8 cellular contexts compared by ENCODE assay signal in genomic region chr12:122449317-122449716, GRCh38. TPM values are rescaled to one million over a fixed set of nuclear protein-coding genes. Genes with fewer than 3 reads are reported as not detected.
DNase-seq lines count a peak whose midpoint lies in the region; ATAC-seq and TF ChIP-seq lines count a peak whose summit lies in the region.

No MANE protein-coding gene starts in this region.

- in situ Hi-C loops in KBM-7 (cut with MboI; ENCODE audit: low pct_unique_long_range_greater_than_20kb, low sequenced_read_pairs) = no loop called here

- H3K27ac ChIP-seq in right cardiac atrium (ENCODE audit: low read length) (no peak overlapping the region), coronary artery (no peak overlapping the region)

- no peaks in the 10 kb centered on the region for H3K9me3 ChIP-seq in adipocyte (ENCODE audit: control insufficient read depth, low read length)
- H3K9me3 ChIP-seq in right cardiac atrium (ENCODE audit: control insufficient read depth, low read length) = no peaks in the 10 kb centered on the region

- intact Hi-C loops in right cardiac atrium (cut with DNase I) = no loop called here

- H3K4me3 ChIP-seq in adipocyte (ENCODE audit: low read length) (no peak overlapping the region), right cardiac atrium (ENCODE audit: low read length) (no peak overlapping the region), coronary artery (no peak overlapping the region)

- DNase-seq in DMS53 treated with DMSO at 0.1 percent for 48 hours (lab: John Stamatoyannopoulos, UW; ENCODE audit: unreplicated experiment) (peak; percentile 43), KBM-7 (peak; percentile 42), adipocyte (ENCODE audit: low read depth) (peak; percentile 90), lung microvascular endothelial cell (ENCODE audit: low read depth in 2 of 2) (peak; percentile 47 to 52), right cardiac atrium (no peak), 8988T (no peak), coronary artery (ENCODE audit: low spot score) (no peak)

- no peaks in the 10 kb centered on the region for H3K27me3 ChIP-seq in adipocyte (replicated peaks; ENCODE audit: control insufficient read depth, insufficient read depth, low read length)
- no peaks in the 10 kb centered on the region for H3K27me3 ChIP-seq in right cardiac atrium (ENCODE audit: control insufficient read depth, insufficient read depth)

- H3K9ac ChIP-seq in adipocyte (ENCODE audit: low read length) = no peak overlapping the region

- WGBS in right cardiac atrium = 95% methylated on average over 2 of the region's 2 CpGs

- H3K36me3 ChIP-seq in adipocyte (ENCODE audit: control insufficient read depth, insufficient read depth, low read length, severe bottlenecking) = no peaks in the 10 kb centered on the region

- no peaks in the 10 kb centered on the region for H3K4me1 ChIP-seq in adipocyte (ENCODE audit: control insufficient read depth, insufficient read depth, low read length)
- H3K4me1 ChIP-seq in right cardiac atrium (ENCODE audit: control insufficient read depth, insufficient read depth, low read length) = no peaks in the 10 kb centered on the region

- no peak for TF ChIP-seq CTCF in coronary artery (IDR thresholded peaks at IDR 0.05)

- no peak for ATAC-seq in right cardiac atrium
- no peak for ATAC-seq in HG02938 (IDR thresholded peaks at IDR 0.05; ENCODE audit: unreplicated experiment)

RNA-seq across cellular contexts. Expression of gene CLIP1, which starts 26.8 kb away (rescaled TPM):
- total RNA-seq in lung microvascular endothelial cell (20.7 and 29.2 TPM in 2 replicates), right cardiac atrium (100 to 1,000 TPM; 112 to 131 (median 121) TPM)
- 43.7 TPM for polyA plus RNA-seq in right cardiac atrium

RNA-seq across cellular contexts. Expression of gene ZCCHC8, which starts 51.4 kb away (rescaled TPM):
- total RNA-seq in lung microvascular endothelial cell (7.0 and 14.3 TPM in 2 replicates), right cardiac atrium (10 to 100 TPM; 10.7 to 11.7 (median 10.8) TPM)
- 11.6 TPM for polyA plus RNA-seq in right cardiac atrium

Comparison
In these comparisons a context has a peak if more than half of its experiments do, and no peak if none do; other contexts are left out.
1. DNase-seq: peak in DMS53 treated with DMSO at 0.1 percent for 48 hours (single experiment), KBM-7 (single experiment), adipocyte (single experiment) and lung microvascular endothelial cell (2 of 2); none in right cardiac atrium (0 of 3), 8988T (single experiment) and coronary artery (single experiment).